Comparison of ENCODE assay signal across 1 cellular context in genomic region chr14:104119700-104120251, GRCh38.
TF ChIP-seq lines count a peak whose summit lies in the region.

No MANE protein-coding gene starts in this region.

TF ChIP-seq in HepG2, 621 proteins besides CTCF, POLR2A, EP300 and RAD21:
- TF ChIP-seq MLLT10 (CRISPR knock-in tag; IDR thresholded peaks at IDR 0.05) (no peak), CREBL2 (CRISPR knock-in tag; IDR thresholded peaks at IDR 0.05; ENCODE audit: borderline replicate concordance) (no peak), ZNF3 (CRISPR knock-in tag; IDR thresholded peaks at IDR 0.05) (no peak), MNT (IDR thresholded peaks at IDR 0.05) (peak; percentile 60)
